Comparison of ENCODE assay signal across 1 cellular context in the genomic region with DNA sequence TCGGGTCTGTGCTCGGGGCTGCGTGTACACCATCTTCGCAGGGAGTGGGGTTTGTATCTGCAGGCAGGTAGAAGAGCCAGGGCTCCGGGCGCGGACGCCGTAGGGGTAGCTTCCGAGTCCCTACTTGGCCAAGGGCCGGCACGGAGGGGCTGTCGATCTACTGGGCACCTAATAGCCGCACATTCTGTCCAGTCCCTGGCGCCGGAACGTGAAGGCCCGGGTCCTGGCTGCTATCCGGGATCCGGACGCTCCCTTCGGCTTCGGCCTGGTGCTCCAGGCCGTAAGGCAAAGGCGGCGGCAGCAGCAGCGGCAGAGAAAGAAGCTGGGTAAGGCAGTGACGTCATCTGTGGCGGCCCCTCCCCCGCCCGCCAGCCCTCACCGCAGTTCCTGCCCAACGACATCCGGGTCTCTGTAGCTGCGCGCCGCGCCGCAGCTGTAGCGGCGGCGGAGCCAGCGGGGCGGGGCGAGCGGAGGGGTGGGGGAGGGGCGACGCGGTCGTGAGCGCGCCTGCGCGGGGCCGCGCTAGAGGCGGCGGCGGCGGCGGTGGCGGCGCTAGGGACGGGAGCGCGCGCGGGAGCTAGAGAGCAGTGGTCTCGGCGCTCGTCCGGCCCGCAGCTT.
A peak's percentile ranks its signal among the peaks of the same experiment; 100 is the strongest.
TF ChIP-seq lines count a peak whose summit lies in the region.

A gene (plus strand): TSS at position 525 of the 618 bp plus-strand sequence. CDS start 33,483 bp downstream, outside the sequence.

TF ChIP-seq in HepG2, 621 proteins besides CTCF, POLR2A, EP300 and RAD21 (continued from another document and continues in another):
- TF ChIP-seq HNRNPK (IDR thresholded peaks at IDR 0.05; ENCODE audit: low read depth, low read length, poor library complexity, severe bottlenecking) (peak; percentile 72), ZFY (CRISPR knock-in tag; IDR thresholded peaks at IDR 0.05) (peak; percentile 94), ZNF34 (CRISPR knock-in tag; IDR thresholded peaks at IDR 0.05; ENCODE audit: borderline replicate concordance) (peak; percentile 82; the same call in 1 of the 2 replicates), DPF2 (CRISPR knock-in tag; IDR thresholded peaks at IDR 0.05; ENCODE audit: borderline replicate concordance, low read depth) (no peak), ZNF567 (CRISPR knock-in tag; IDR thresholded peaks at IDR 0.05; ENCODE audit: borderline replicate concordance) (0 out of 2 replicates have a peak, but pooled peaks have one; percentile 27), HCFC1 (IDR thresholded peaks at IDR 0.05; ENCODE audit: low read depth, low read length) (peak; percentile 34), ZNF562 (CRISPR knock-in tag; IDR thresholded peaks at IDR 0.05; ENCODE audit: borderline replicate concordance) (peak; percentile 52; the same call in 1 of the 2 replicates), FOXC1 (CRISPR knock-in tag; IDR thresholded peaks at IDR 0.05; ENCODE audit: borderline replicate concordance) (0 out of 2 replicates have a peak, but pooled peaks have one; percentile 74), ELF3 (CRISPR knock-in tag; IDR thresholded peaks at IDR 0.05) (peak; percentile 76), ZNF263 (CRISPR knock-in tag; IDR thresholded peaks at IDR 0.05) (no peak), ZNF761 (CRISPR knock-in tag; conservative IDR thresholded peaks at IDR 0.05) (0 out of 2 replicates have a peak, but pooled peaks have one; percentile 44), MTA1 (CRISPR knock-in tag; IDR thresholded peaks at IDR 0.05; ENCODE audit: borderline replicate concordance) (no peak), ZNF724P (CRISPR knock-in tag; IDR thresholded peaks at IDR 0.05; ENCODE audit: borderline replicate concordance) (no peak), ZNF678 (CRISPR knock-in tag; IDR thresholded peaks at IDR 0.05) (peak; percentile 87; the same call in 1 of the 2 replicates), KLF11 (CRISPR knock-in tag; IDR thresholded peaks at IDR 0.05) (peak; percentile 29; the same call in 1 of the 2 replicates), ZBTB21 (CRISPR knock-in tag; IDR thresholded peaks at IDR 0.05) (peak; percentile 79), ZFP36 (IDR thresholded peaks at IDR 0.05; ENCODE audit: borderline replicate concordance, low read depth, low read length, partially characterized antibody) (no peak), ZNF546 (CRISPR knock-in tag; conservative IDR thresholded peaks at IDR 0.05) (no peak; the same call in 1 of the 2 replicates), PRPF4 (IDR thresholded peaks at IDR 0.05; ENCODE audit: low read depth, low read length, poor library complexity, severe bottlenecking) (no peak), RFX1 (IDR thresholded peaks at IDR 0.05) (no peak), XRCC5 (optimal IDR thresholded peaks at IDR 0.05; ENCODE audit: low read length) (no peak)
- TF ChIP-seq, protein P1, sequence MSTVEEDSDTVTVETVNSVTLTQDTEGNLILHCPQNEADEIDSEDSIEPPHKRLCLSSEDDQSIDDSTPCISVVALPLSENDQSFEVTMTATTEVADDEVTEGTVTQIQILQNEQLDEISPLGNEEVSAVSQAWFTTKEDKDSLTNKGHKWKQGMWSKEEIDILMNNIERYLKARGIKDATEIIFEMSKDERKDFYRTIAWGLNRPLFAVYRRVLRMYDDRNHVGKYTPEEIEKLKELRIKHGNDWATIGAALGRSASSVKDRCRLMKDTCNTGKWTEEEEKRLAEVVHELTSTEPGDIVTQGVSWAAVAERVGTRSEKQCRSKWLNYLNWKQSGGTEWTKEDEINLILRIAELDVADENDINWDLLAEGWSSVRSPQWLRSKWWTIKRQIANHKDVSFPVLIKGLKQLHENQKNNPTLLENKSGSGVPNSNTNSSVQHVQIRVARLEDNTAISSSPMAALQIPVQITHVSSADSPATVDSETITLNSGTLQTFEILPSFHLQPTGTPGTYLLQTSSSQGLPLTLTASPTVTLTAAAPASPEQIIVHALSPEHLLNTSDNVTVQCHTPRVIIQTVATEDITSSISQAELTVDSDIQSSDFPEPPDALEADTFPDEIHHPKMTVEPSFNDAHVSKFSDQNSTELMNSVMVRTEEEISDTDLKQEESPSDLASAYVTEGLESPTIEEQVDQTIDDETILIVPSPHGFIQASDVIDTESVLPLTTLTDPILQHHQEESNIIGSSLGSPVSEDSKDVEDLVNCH (CRISPR knock-in tag; IDR thresholded peaks at IDR 0.05) = peak; percentile 99; the same call in 1 of the 2 replicates
- TF ChIP-seq, protein P2, sequence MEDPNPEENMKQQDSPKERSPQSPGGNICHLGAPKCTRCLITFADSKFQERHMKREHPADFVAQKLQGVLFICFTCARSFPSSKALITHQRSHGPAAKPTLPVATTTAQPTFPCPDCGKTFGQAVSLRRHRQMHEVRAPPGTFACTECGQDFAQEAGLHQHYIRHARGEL (CRISPR knock-in tag; IDR thresholded peaks at IDR 0.05) = no peak
- TF ChIP-seq, protein P3, sequence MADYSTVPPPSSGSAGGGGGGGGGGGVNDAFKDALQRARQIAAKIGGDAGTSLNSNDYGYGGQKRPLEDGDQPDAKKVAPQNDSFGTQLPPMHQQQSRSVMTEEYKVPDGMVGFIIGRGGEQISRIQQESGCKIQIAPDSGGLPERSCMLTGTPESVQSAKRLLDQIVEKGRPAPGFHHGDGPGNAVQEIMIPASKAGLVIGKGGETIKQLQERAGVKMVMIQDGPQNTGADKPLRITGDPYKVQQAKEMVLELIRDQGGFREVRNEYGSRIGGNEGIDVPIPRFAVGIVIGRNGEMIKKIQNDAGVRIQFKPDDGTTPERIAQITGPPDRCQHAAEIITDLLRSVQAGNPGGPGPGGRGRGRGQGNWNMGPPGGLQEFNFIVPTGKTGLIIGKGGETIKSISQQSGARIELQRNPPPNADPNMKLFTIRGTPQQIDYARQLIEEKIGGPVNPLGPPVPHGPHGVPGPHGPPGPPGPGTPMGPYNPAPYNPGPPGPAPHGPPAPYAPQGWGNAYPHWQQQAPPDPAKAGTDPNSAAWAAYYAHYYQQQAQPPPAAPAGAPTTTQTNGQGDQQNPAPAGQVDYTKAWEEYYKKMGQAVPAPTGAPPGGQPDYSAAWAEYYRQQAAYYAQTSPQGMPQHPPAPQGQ (CRISPR knock-in tag; IDR thresholded peaks at IDR 0.05; ENCODE audit: borderline replicate concordance) = no peak
- TF ChIP-seq, protein P4, sequence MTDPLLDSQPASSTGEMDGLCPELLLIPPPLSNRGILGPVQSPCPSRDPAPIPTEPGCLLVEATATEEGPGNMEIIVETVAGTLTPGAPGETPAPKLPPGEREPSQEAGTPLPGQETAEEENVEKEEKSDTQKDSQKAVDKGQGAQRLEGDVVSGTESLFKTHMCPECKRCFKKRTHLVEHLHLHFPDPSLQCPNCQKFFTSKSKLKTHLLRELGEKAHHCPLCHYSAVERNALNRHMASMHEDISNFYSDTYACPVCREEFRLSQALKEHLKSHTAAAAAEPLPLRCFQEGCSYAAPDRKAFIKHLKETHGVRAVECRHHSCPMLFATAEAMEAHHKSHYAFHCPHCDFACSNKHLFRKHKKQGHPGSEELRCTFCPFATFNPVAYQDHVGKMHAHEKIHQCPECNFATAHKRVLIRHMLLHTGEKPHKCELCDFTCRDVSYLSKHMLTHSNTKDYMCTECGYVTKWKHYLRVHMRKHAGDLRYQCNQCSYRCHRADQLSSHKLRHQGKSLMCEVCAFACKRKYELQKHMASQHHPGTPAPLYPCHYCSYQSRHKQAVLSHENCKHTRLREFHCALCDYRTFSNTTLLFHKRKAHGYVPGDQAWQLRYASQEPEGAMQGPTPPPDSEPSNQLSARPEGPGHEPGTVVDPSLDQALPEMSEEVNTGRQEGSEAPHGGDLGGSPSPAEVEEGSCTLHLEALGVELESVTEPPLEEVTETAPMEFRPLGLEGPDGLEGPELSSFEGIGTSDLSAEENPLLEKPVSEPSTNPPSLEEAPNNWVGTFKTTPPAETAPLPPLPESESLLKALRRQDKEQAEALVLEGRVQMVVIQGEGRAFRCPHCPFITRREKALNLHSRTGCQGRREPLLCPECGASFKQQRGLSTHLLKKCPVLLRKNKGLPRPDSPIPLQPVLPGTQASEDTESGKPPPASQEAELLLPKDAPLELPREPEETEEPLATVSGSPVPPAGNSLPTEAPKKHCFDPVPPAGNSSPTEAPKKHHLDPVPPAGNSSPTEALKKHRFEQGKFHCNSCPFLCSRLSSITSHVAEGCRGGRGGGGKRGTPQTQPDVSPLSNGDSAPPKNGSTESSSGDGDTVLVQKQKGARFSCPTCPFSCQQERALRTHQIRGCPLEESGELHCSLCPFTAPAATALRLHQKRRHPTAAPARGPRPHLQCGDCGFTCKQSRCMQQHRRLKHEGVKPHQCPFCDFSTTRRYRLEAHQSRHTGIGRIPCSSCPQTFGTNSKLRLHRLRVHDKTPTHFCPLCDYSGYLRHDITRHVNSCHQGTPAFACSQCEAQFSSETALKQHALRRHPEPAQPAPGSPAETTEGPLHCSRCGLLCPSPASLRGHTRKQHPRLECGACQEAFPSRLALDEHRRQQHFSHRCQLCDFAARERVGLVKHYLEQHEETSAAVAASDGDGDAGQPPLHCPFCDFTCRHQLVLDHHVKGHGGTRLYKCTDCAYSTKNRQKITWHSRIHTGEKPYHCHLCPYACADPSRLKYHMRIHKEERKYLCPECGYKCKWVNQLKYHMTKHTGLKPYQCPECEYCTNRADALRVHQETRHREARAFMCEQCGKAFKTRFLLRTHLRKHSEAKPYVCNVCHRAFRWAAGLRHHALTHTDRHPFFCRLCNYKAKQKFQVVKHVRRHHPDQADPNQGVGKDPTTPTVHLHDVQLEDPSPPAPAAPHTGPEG (CRISPR knock-in tag; IDR thresholded peaks at IDR 0.05) = no peak
- TF ChIP-seq, protein P5, sequence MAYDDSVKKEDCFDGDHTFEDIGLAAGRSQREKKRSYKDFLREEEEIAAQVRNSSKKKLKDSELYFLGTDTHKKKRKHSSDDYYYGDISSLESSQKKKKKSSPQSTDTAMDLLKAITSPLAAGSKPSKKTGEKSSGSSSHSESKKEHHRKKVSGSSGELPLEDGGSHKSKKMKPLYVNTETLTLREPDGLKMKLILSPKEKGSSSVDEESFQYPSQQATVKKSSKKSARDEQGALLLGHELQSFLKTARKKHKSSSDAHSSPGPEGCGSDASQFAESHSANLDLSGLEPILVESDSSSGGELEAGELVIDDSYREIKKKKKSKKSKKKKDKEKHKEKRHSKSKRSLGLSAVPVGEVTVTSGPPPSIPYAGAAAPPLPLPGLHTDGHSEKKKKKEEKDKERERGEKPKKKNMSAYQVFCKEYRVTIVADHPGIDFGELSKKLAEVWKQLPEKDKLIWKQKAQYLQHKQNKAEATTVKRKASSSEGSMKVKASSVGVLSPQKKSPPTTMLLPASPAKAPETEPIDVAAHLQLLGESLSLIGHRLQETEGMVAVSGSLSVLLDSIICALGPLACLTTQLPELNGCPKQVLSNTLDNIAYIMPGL (CRISPR knock-in tag; IDR thresholded peaks at IDR 0.05; ENCODE audit: borderline replicate concordance in 1 of 2, low read depth in 1 of 2) = peak in 1 of 2 experiments; percentile 68; a peak in 3 of 4 replicates
- TF ChIP-seq, protein P6, sequence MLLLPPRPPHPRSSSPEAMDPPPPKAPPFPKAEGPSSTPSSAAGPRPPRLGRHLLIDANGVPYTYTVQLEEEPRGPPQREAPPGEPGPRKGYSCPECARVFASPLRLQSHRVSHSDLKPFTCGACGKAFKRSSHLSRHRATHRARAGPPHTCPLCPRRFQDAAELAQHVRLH (CRISPR knock-in tag; IDR thresholded peaks at IDR 0.05; ENCODE audit: borderline replicate concordance, low read depth) = peak; percentile 26; the same call in 1 of the 2 replicates
- TF ChIP-seq, protein P7, sequence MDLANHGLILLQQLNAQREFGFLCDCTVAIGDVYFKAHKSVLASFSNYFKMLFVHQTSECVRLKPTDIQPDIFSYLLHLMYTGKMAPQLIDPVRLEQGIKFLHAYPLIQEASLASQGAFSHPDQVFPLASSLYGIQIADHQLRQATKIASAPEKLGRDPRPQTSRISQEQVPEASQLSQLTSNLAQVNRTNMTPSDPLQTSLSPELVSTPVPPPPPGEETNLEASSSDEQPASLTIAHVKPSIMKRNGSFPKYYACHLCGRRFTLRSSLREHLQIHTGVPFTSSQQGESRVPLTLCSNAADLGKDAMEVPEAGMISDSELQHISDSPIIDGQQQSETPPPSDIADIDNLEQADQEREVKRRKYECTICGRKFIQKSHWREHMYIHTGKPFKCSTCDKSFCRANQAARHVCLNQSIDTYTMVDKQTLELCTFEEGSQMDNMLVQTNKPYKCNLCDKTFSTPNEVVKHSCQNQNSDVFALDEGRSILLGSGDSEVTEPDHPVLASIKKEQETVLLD (CRISPR knock-in tag; IDR thresholded peaks at IDR 0.05; ENCODE audit: low read depth) = peak; percentile 66; the same call in 1 of the 2 replicates
- TF ChIP-seq, protein P8, sequence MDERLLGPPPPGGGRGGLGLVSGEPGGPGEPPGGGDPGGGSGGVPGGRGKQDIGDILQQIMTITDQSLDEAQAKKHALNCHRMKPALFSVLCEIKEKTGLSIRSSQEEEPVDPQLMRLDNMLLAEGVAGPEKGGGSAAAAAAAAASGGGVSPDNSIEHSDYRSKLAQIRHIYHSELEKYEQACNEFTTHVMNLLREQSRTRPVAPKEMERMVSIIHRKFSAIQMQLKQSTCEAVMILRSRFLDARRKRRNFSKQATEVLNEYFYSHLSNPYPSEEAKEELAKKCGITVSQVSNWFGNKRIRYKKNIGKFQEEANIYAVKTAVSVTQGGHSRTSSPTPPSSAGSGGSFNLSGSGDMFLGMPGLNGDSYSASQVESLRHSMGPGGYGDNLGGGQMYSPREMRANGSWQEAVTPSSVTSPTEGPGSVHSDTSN (CRISPR knock-in tag; IDR thresholded peaks at IDR 0.05) = no peak
- TF ChIP-seq, protein P9, sequence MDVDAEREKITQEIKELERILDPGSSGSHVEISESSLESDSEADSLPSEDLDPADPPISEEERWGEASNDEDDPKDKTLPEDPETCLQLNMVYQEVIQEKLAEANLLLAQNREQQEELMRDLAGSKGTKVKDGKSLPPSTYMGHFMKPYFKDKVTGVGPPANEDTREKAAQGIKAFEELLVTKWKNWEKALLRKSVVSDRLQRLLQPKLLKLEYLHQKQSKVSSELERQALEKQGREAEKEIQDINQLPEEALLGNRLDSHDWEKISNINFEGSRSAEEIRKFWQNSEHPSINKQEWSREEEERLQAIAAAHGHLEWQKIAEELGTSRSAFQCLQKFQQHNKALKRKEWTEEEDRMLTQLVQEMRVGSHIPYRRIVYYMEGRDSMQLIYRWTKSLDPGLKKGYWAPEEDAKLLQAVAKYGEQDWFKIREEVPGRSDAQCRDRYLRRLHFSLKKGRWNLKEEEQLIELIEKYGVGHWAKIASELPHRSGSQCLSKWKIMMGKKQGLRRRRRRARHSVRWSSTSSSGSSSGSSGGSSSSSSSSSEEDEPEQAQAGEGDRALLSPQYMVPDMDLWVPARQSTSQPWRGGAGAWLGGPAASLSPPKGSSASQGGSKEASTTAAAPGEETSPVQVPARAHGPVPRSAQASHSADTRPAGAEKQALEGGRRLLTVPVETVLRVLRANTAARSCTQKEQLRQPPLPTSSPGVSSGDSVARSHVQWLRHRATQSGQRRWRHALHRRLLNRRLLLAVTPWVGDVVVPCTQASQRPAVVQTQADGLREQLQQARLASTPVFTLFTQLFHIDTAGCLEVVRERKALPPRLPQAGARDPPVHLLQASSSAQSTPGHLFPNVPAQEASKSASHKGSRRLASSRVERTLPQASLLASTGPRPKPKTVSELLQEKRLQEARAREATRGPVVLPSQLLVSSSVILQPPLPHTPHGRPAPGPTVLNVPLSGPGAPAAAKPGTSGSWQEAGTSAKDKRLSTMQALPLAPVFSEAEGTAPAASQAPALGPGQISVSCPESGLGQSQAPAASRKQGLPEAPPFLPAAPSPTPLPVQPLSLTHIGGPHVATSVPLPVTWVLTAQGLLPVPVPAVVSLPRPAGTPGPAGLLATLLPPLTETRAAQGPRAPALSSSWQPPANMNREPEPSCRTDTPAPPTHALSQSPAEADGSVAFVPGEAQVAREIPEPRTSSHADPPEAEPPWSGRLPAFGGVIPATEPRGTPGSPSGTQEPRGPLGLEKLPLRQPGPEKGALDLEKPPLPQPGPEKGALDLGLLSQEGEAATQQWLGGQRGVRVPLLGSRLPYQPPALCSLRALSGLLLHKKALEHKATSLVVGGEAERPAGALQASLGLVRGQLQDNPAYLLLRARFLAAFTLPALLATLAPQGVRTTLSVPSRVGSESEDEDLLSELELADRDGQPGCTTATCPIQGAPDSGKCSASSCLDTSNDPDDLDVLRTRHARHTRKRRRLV (CRISPR knock-in tag; IDR thresholded peaks at IDR 0.05) = peak; percentile 68; the same call in 1 of the 2 replicates
- TF ChIP-seq, protein P10, sequence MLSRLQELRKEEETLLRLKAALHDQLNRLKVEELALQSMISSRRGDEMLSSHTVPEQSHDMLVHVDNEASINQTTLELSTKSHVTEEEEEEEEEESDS (CRISPR knock-in tag; IDR thresholded peaks at IDR 0.05; ENCODE audit: borderline replicate concordance) = no peak
